In genomic region chr1:205312866-205313680, GRCh38 we compare ENCODE assay signal across 8 cellular contexts. TPM values are rescaled to one million over a fixed set of nuclear protein-coding genes. Genes with fewer than 3 reads are reported as not detected.
A peak's percentile ranks its signal among the peaks of the same experiment; 100 is the strongest.
DNase-seq lines count a peak whose midpoint lies in the region; ATAC-seq and TF ChIP-seq lines count a peak whose summit lies in the region.

No MANE protein-coding gene starts in this region.

- 35 to 43% methylated on average over 13 of the region's 13 CpGs for WGBS in body of pancreas, 2 donors
- 52 to 57% methylated on average over 13 of the region's 13 CpGs for WGBS in tibial nerve, 2 donors

- CTCF ChIA-PET in activated naive CD4-positive, alpha-beta T cell treated with anti-CD3 and anti-CD28 coated beads for 36 hours (lab: Charles Lee) = interaction anchor here (0.7 to 23.5 kb wide), 8 partner anchors 12 to 85 kb away, joined by 3 to 948 read pairs (median 4); partner anchors contain the start of gene TMCC2

- no peak overlapping the region for H3K4me3 ChIP-seq in body of pancreas
- H3K4me3 ChIP-seq in mucosa of rectum (ENCODE audit: low read length in 2 of 2) = peak overlapping the region in 1 of 2 donors; percentile 61
- peak overlapping the region in 2 of 4 donors; percentile 21 to 24 for H3K4me3 ChIP-seq in tibial nerve
- H3K4me3 ChIP-seq in MG63 = no peak overlapping the region

- intact Hi-C loops in activated naive CD4-positive, alpha-beta T cell treated with anti-CD3 and anti-CD28 coated beads for 36 hours (cut with micrococcal nuclease) = loop anchor here (1.0 to 10.0 kb wide), 7 partner anchors 8 to 798 kb away; partner anchors contain the start of genes MDM4, NUAK2 and RAB29
- intact Hi-C loops in body of pancreas (cut with DNase I) = no loop called here

- TF ChIP-seq POLR2A in body of pancreas (IDR thresholded peaks at IDR 0.05) (no peak), tibial nerve (IDR thresholded peaks at IDR 0.05) (no peak)

- H3K9ac ChIP-seq in mucosa of rectum (ENCODE audit: low read depth in 1 of 2, low read length in 2 of 2) = peak overlapping the region; percentile 45 to 63

- DNase-seq in activated naive CD4-positive, alpha-beta T cell treated with anti-CD3 and anti-CD28 coated beads for 36 hours = peak; percentile 58
- DNase-seq in activated naive CD4-positive, alpha-beta T cell treated with Interleukin-2 at 50 U/mL for 16 hours = no peak
- no peak for DNase-seq in body of pancreas
- no peak for DNase-seq in tibial nerve (ENCODE audit: low spot score in 2 of 2)
- DNase-seq in NCI-H1694 treated with DMSO at 0.1 percent for 48 hours (lab: John Stamatoyannopoulos, UW) = no peak
- no peak for DNase-seq in MG63

- no peaks in the 10 kb centered on the region for H3K27me3 Mint-ChIP-seq in activated naive CD4-positive, alpha-beta T cell treated with anti-CD3 and anti-CD28 coated beads for 36 hours (ENCODE audit: low read depth)

- H3K27ac Mint-ChIP-seq in activated naive CD4-positive, alpha-beta T cell treated with anti-CD3 and anti-CD28 coated beads for 36 hours = peak overlapping the region; percentile 93

- H3K9me3 ChIP-seq in body of pancreas (no peaks in the 10 kb centered on the region), mucosa of rectum (ENCODE audit: control insufficient read depth in 2 of 2, low read length in 2 of 2) (no peaks in the 10 kb centered on the region), tibial nerve (no peaks in the 10 kb centered on the region), MG63 (no peaks in the 10 kb centered on the region)

- no peak for ATAC-seq in body of pancreas
- ATAC-seq in GM18867 (IDR thresholded peaks at IDR 0.05; ENCODE audit: unreplicated experiment) = no peak

- H3K4me1 ChIP-seq in body of pancreas (peaks cover 63% of the 10 kb centered on the region), mucosa of rectum (ENCODE audit: control insufficient read depth in 2 of 2, insufficient read depth in 2 of 2, low read length in 2 of 2) (peaks cover 70 to 85% of the 10 kb centered on the region in 2 donors), tibial nerve (peaks cover 0 to 63% (median 43%) of the 10 kb centered on the region in 4 donors)

- peak overlapping the region; percentile 4 to 95 (median 92) for H3K27ac ChIP-seq in body of pancreas
- H3K27ac ChIP-seq in mucosa of rectum (ENCODE audit: low read depth in 2 of 2, low read length in 2 of 2) = peak overlapping the region; percentile 61 to 85
- H3K27ac ChIP-seq in tibial nerve = peak overlapping the region; percentile 35 to 90 (median 82)

- H3K27me3 ChIP-seq in body of pancreas (no peaks in the 10 kb centered on the region), mucosa of rectum (ENCODE audit: control insufficient read depth in 2 of 2, insufficient read depth in 2 of 2, low read length in 2 of 2) (no peaks in the 10 kb centered on the region), tibial nerve (no peaks in the 10 kb centered on the region), MG63 (no peaks in the 10 kb centered on the region)

- H3K36me3 Mint-ChIP-seq in activated naive CD4-positive, alpha-beta T cell treated with anti-CD3 and anti-CD28 coated beads for 36 hours (ENCODE audit: low read depth) = peaks cover 26% of the 10 kb centered on the region

- H3K9me3 Mint-ChIP-seq in activated naive CD4-positive, alpha-beta T cell treated with anti-CD3 and anti-CD28 coated beads for 36 hours = no peaks in the 10 kb centered on the region

- peak overlapping the region; percentile 80 for H3K4me3 Mint-ChIP-seq in activated naive CD4-positive, alpha-beta T cell treated with anti-CD3 and anti-CD28 coated beads for 36 hours

- no peak for TF ChIP-seq EP300 in tibial nerve (IDR thresholded peaks at IDR 0.05)

- TF ChIP-seq CTCF in body of pancreas (IDR thresholded peaks at IDR 0.05) (no peak), tibial nerve (IDR thresholded peaks at IDR 0.05) (no peak)

- peaks cover 85% of the 10 kb centered on the region for H3K4me1 Mint-ChIP-seq in activated naive CD4-positive, alpha-beta T cell treated with anti-CD3 and anti-CD28 coated beads for 36 hours (ENCODE audit: low read depth)

- H3K36me3 ChIP-seq in body of pancreas (replicated peaks in 1 of 2; ENCODE audit: insufficient read depth in 1 of 2, low read depth in 2 of 2) = peaks cover 0 to 6% of the 10 kb centered on the region in 2 donors
- H3K36me3 ChIP-seq in mucosa of rectum (ENCODE audit: control insufficient read depth in 2 of 2, insufficient read depth in 2 of 2, low read length in 2 of 2) = peaks cover 31 to 38% of the 10 kb centered on the region in 2 donors
- H3K36me3 ChIP-seq in tibial nerve = peaks cover 0 to 34% (median 11%) of the 10 kb centered on the region in 3 donors
- peaks cover 8% of the 10 kb centered on the region for H3K36me3 ChIP-seq in MG63

RNA-seq across cellular contexts. Expression of gene NUAK2, which starts 8.5 kb away (rescaled TPM):
- total RNA-seq in activated naive CD4-positive, alpha-beta T cell treated with anti-CD3 and anti-CD28 coated beads for 36 hours = 10 to 100 TPM; 11.2 to 12.2 TPM
- total RNA-seq in body of pancreas (10 to 100 TPM; 11.2 to 20.8 TPM), tibial nerve (1 to 10 TPM in 3 of 4 donors, under 1 TPM in 1; 0.60 to 5.3 (median 2.7) TPM)
- 0.27 and 2.4 TPM in 2 replicates for total RNA-seq in MG63 (2014; rRNA removed; shearing (Covaris generic); ENCODE audit: low replicate concordance)

RNA-seq across cellular contexts. Expression of gene KLHDC8A, which starts 43.6 kb away (rescaled TPM):
- total RNA-seq in activated naive CD4-positive, alpha-beta T cell treated with anti-CD3 and anti-CD28 coated beads for 36 hours = not detected
- total RNA-seq in body of pancreas (1 to 10 TPM in 1 of 2 donors, under 1 TPM in 1; 0.78 to 8.6 TPM), tibial nerve (1 to 10 TPM; 4.1 to 5.5 (median 4.6) TPM)
- not detected in 2 replicates for total RNA-seq in MG63 (2014; rRNA removed; shearing (Covaris generic); ENCODE audit: low replicate concordance)
